ENCODE assay signal across 39 cellular contexts in genomic region chr19:39592381-39592780, GRCh38. TPM values are rescaled to one million over a fixed set of nuclear protein-coding genes. Genes with fewer than 3 reads are reported as not detected.
"Had no signal": no experiment of that assay in that cellular context is flagged by ENCODE, and none has a peak within 500 bp of the region (broad histone marks: within the 10 kb centered on the region; RNA-seq: fewer than 3 reads in every experiment).

No MANE protein-coding gene starts in this region.

- DNase-seq: MG63, MM.1S, MV-4-11, NCI-H1048, NCI-H1092, NCI-H1092 treated with DMSO at 0.1 percent for 48 hours, NCI-H1105, NCI-H1105 treated with DMSO at 0.1 percent for 48 hours, NCI-H1417, NCI-H1417 treated with DMSO at 0.1 percent for 48 hours, NCI-H1436, NCI-H1436 treated with DMSO at 0.1 percent for 48 hours, NCI-H146, NCI-H1694, NCI-H1694 treated with DMSO at 0.1 percent for 48 hours, NCI-H187, NCI-H187 treated with DMSO at 0.1 percent for 48 hours, NCI-H1930, NCI-H2029, NCI-H2029 treated with DMSO at 0.1 percent for 48 hours, NCI-H2081, NCI-H2081 treated with DMSO at 0.1 percent for 48 hours, NCI-H2107, NCI-H2171, NCI-H2171 treated with DMSO at 0.1 percent for 48 hours, NCI-H2227 treated with DMSO at 0.1 percent for 48 hours, NCI-H226, NCI-H345, NCI-H446, NCI-H446 treated with DMSO at 0.1 percent for 48 hours, NCI-H510A, NCI-H510A treated with DMSO at 0.1 percent for 48 hours, NCI-H524, NCI-H524 treated with DMSO at 0.1 percent for 48 hours, NCI-H69 had no signal

- H3K4me3 ChIP-seq: MG63 had no signal

- H3K9me3 ChIP-seq: MG63 had no signal

- H3K36me3 ChIP-seq: MG63 had no signal

RNA-seq across cellular contexts. Expression of gene LGALS13, which starts 9.9 kb away (rescaled TPM):
- total RNA-seq: LHCN-M2, M059J, MCF 10A, NCI-H460 had no signal
